Comparison of ENCODE assay signal across 15 cellular contexts in genomic region chr12:49565119-49565955, GRCh38. TPM values are rescaled to one million over a fixed set of nuclear protein-coding genes. Genes with fewer than 3 reads are reported as not detected.
DNase-seq lines count a peak whose midpoint lies in the region; ATAC-seq, FAIRE-seq and TF ChIP-seq lines count a peak whose summit lies in the region.
"Had no signal": no experiment of that assay in that cellular context is flagged by ENCODE, and none has a peak within 500 bp of the region (broad histone marks: within the 10 kb centered on the region; RNA-seq: fewer than 3 reads in every experiment).

No MANE protein-coding gene starts in this region.

- ATAC-seq in GM12878 (no peak), GM21381 (IDR thresholded peaks at IDR 0.05; ENCODE audit: unreplicated experiment) (no peak), esophagus mucosa (no peak)
- no peak for ATAC-seq in stimulated activated effector memory CD8-positive, alpha-beta T cell treated with anti-CD3 and anti-CD28 coated beads, Interleukin-12 subunit alpha, Interleukin-12 subunit beta, amount 100 ng/mL, for 72 hours
- ATAC-seq: foreskin keratinocyte had no signal

- H3K27ac ChIP-seq in GM12878 (ENCODE audit: control insufficient read depth, insufficient read depth): no peak overlapping the region
- peak overlapping the region; percentile 38 for H3K27ac ChIP-seq in layer of hippocampus (ENCODE audit: low read depth, low read length)
- H3K27ac ChIP-seq in brain microvascular endothelial cell: no peak overlapping the region
- H3K27ac ChIP-seq: foreskin keratinocyte had no signal

- H3K36me3 ChIP-seq in GM12878 (ENCODE audit: control insufficient read depth in 2 of 2, insufficient read depth in 2 of 2, low read length in 1 of 2): peaks cover 11 to 22% of the 10 kb centered on the region in 2 experiments; a peak in 3 of 4 replicates
- H3K36me3 ChIP-seq in brain microvascular endothelial cell (replicated peaks): peaks cover 39% of the 10 kb centered on the region

- POLR2A ChIA-PET in GM12878 (lab: Charles Lee): interaction anchor here (0.5 to 0.7 kb wide), 2 partner anchors 100 to 241 kb away, joined by 3 read pairs; no protein-coding TSS in a partner anchor

- intact Hi-C loops in GM12878 (cut with micrococcal nuclease; ENCODE audit: unreplicated experiment): loop anchor here (5.0 kb wide), 1 partner anchor 142 kb away; the partner anchor contains the start of gene FMNL3

- in situ Hi-C loops in GM12878 (cut with MboI) (no loop called here), brain microvascular endothelial cell (cut with HindIII; ENCODE audit: low pct_ligation_motif_present, low sequenced_read_pairs) (no loop called here)

- 87% methylated on average over 9 of the region's 9 CpGs for WGBS in GM12878 (ENCODE audit: insufficient coverage, insufficient replicate concordance, low lambda C conversion rate, missing lambda C conversion rate)

- H4K20me1 ChIP-seq in GM12878 (ENCODE audit: control insufficient read depth, insufficient read depth): no peaks in the 10 kb centered on the region

- TF ChIP-seq EP300 in GM12878 (IDR thresholded peaks at IDR 0.05; ENCODE audit: borderline replicate concordance in 1 of 2, control insufficient read depth in 1 of 2, low read depth in 2 of 2, low read length in 2 of 2): no peak

- H3K27ac Mint-ChIP-seq in activated T-cell treated with anti-CD3 and anti-CD28 coated beads, Interleukin-2, amount 50 U/mL, for 24 hours: peak overlapping the region; percentile 63
- peak overlapping the region; percentile 81 for H3K27ac Mint-ChIP-seq in stimulated activated effector memory CD8-positive, alpha-beta T cell treated with anti-CD3 and anti-CD28 coated beads, Interleukin-12 subunit alpha, Interleukin-12 subunit beta, amount 100 ng/mL, for 72 hours

- peaks cover 74% of the 10 kb centered on the region for H3K36me3 Mint-ChIP-seq in activated T-cell treated with anti-CD3 and anti-CD28 coated beads, Interleukin-2, amount 50 U/mL, for 24 hours (ENCODE audit: low read depth)
- H3K36me3 Mint-ChIP-seq in stimulated activated effector memory CD8-positive, alpha-beta T cell treated with anti-CD3 and anti-CD28 coated beads, Interleukin-12 subunit alpha, Interleukin-12 subunit beta, amount 100 ng/mL, for 72 hours: peaks cover 69% of the 10 kb centered on the region

- no peaks in the 10 kb centered on the region for H3K9me3 Mint-ChIP-seq in activated T-cell treated with anti-CD3 and anti-CD28 coated beads, Interleukin-2, amount 50 U/mL, for 24 hours
- H3K9me3 Mint-ChIP-seq in stimulated activated effector memory CD8-positive, alpha-beta T cell treated with anti-CD3 and anti-CD28 coated beads, Interleukin-12 subunit alpha, Interleukin-12 subunit beta, amount 100 ng/mL, for 72 hours: no peaks in the 10 kb centered on the region

- CTCF ChIA-PET in GM12878 (lab: Yijun Ruan, JAX): interaction anchor here (1.3 to 2.6 kb wide), 3 partner anchors 11 to 208 kb away, joined by 4 to 15 read pairs (median 10); no protein-coding TSS in a partner anchor

- H3K4me2 ChIP-seq in GM12878 (ENCODE audit: control insufficient read depth, insufficient read depth): peak overlapping the region; percentile 31; the same call in 1 of the 2 replicates
- H3K4me2 ChIP-seq: smooth muscle cell had no signal

- RAD21 ChIA-PET in GM12878 (lab: Charles Lee; ENCODE audit: unreplicated experiment): no interaction called here

- no peak overlapping the region for H2AFZ ChIP-seq in GM12878 (ENCODE audit: control insufficient read depth, low read depth, low read length)

- no peak overlapping the region for H3K9ac ChIP-seq in GM12878 (ENCODE audit: control insufficient read depth, insufficient read depth, low read length)

- peaks cover 32% of the 10 kb centered on the region for H3K79me2 ChIP-seq in GM12878 (ENCODE audit: control insufficient read depth, insufficient read depth, low read length)

- H3K4me3 Mint-ChIP-seq in activated T-cell treated with anti-CD3 and anti-CD28 coated beads, Interleukin-2, amount 50 U/mL, for 24 hours: no peak overlapping the region
- H3K4me3 Mint-ChIP-seq in stimulated activated effector memory CD8-positive, alpha-beta T cell treated with anti-CD3 and anti-CD28 coated beads, Interleukin-12 subunit alpha, Interleukin-12 subunit beta, amount 100 ng/mL, for 72 hours: peak overlapping the region; percentile 98

- SMC1A ChIA-PET in GM12878 (lab: Charles Lee; ENCODE audit: uncharacterized antibody, unreplicated experiment): no interaction called here

- no peak for FAIRE-seq in GM12878 (lab: Jason Lieb, UNC)
- FAIRE-seq: keratinocyte had no signal

- no TSS peak for BruUV-seq in GM12878 (replicated peaks; lab: Mats Ljungman, UMichigan)

- no peak for DNase-seq in activated T-cell treated with anti-CD3 and anti-CD28 coated beads, Interleukin-2, amount 50 U/mL, for 24 hours
- DNase-seq in activated T-cell treated with anti-CD3 and anti-CD28 coated beads for 4 hours (no peak), GM12878 (ENCODE audit: low read depth, low spot score) (no peak), brain microvascular endothelial cell (no peak)
- DNase-seq in stimulated activated effector memory CD8-positive, alpha-beta T cell treated with anti-CD3 and anti-CD28 coated beads, Interleukin-12 subunit alpha, Interleukin-12 subunit beta, amount 100 ng/mL, for 72 hours (ENCODE audit: low spot score in 2 of 2): no peak
- DNase-seq: effector memory CD4-positive, alpha-beta T cell; foreskin keratinocyte; NCI-H1417; NCI-H446 treated with DMSO at 0.1 percent for 48 hours had no signal

- peaks cover 53% of the 10 kb centered on the region for H3K4me1 Mint-ChIP-seq in activated T-cell treated with anti-CD3 and anti-CD28 coated beads, Interleukin-2, amount 50 U/mL, for 24 hours (ENCODE audit: low read depth)
- H3K4me1 Mint-ChIP-seq in stimulated activated effector memory CD8-positive, alpha-beta T cell treated with anti-CD3 and anti-CD28 coated beads, Interleukin-12 subunit alpha, Interleukin-12 subunit beta, amount 100 ng/mL, for 72 hours: peaks cover 50% of the 10 kb centered on the region

- H3K27me3 ChIP-seq in GM12878 (replicated peaks in 1 of 2; ENCODE audit: control insufficient read depth in 2 of 2, insufficient read depth in 2 of 2, low read length in 1 of 2) (no peaks in the 10 kb centered on the region), layer of hippocampus (ENCODE audit: control insufficient read depth, insufficient read depth, low read length) (no peaks in the 10 kb centered on the region), brain microvascular endothelial cell (replicated peaks) (no peaks in the 10 kb centered on the region)
- H3K27me3 ChIP-seq: foreskin keratinocyte had no signal

- no peaks in the 10 kb centered on the region for H3K9me3 ChIP-seq in GM12878 (replicated peaks; ENCODE audit: control insufficient read depth, insufficient read depth, low read length)

- H3K4me1 ChIP-seq in GM12878 (ENCODE audit: control insufficient read depth, insufficient read depth, low read length): peaks cover 8% of the 10 kb centered on the region
- H3K4me1 ChIP-seq: foreskin keratinocyte had no signal

- no peak for TF ChIP-seq CTCF in GM12878 (IDR thresholded peaks at IDR 0.05 in 2 of 3, conservative IDR thresholded peaks at IDR 0.05 in 1 of 3; ENCODE audit: control insufficient read depth in 2 of 3, extremely low read depth in 1 of 3, insufficient read depth in 1 of 3, low read depth in 3 of 3, low read length in 3 of 3)
- no peak for TF ChIP-seq CTCF in brain microvascular endothelial cell (IDR thresholded peaks at IDR 0.05; ENCODE audit: low read depth, low read length, missing control alignments)

- TF ChIP-seq POLR2A in GM12878 (IDR thresholded peaks at IDR 0.05; ENCODE audit: low read depth, low read length): no peak

- H3K27me3 Mint-ChIP-seq in activated T-cell treated with anti-CD3 and anti-CD28 coated beads, Interleukin-2, amount 50 U/mL, for 24 hours: no peaks in the 10 kb centered on the region

- H3K4me3 ChIP-seq in GM12878 (no peak overlapping the region), brain microvascular endothelial cell (ENCODE audit: low read depth, low read length) (no peak overlapping the region)
- H3K4me3 ChIP-seq: smooth muscle cell had no signal

- TF ChIP-seq RAD21 in GM12878 (IDR thresholded peaks at IDR 0.05; ENCODE audit: insufficient read depth, low read depth, low read length): no peak

RNA-seq across cellular contexts. Expression of gene MCRS1, which starts 2.6 kb away (rescaled TPM):
- total RNA-seq in GM12878 (2013; cell fraction: nucleolus; rRNA removed): 43.5 and 50.3 TPM in 2 replicates
- total RNA-seq in GM12878 (2014; rRNA removed) (59.2 and 62.7 TPM in 2 replicates), GM12878 (2014; rRNA removed; fragmentation: Illumina TruSeq; extraction: Trizol) (45.3 and 49.5 TPM in 2 replicates), GM12878 (2021) (63.0 and 67.9 TPM in 2 replicates), esophagus mucosa (41.8 TPM)
- polyA plus RNA-seq in GM12878 (2011; ENCODE audit: low read depth): 22.4 TPM
- polyA plus RNA-seq in GM12878 (2011; rRNA removed) (26.1 and 44.8 TPM in 2 replicates), GM12878 (2014; fragmentation: Illumina TruSeq; extraction: Trizol) (17.2 and 46.9 TPM in 2 replicates), GM12878 (2014; fragmentation: Nextera tagmentation; extraction: Ambion mirVana) (10 to 100 TPM; 34.3 to 52.4 TPM), GM12878 (2014; rRNA removed) (76.7 and 78.4 TPM in 2 replicates), GM12878 (2016; fragmentation: Nextera tagmentation; extraction: Ambion mirVana) (10 to 100 TPM; 75.2 to 82.8 TPM)
- 64.1 and 90.2 TPM in 2 replicates for polyA plus RNA-seq in GM12878 (2011; cell fraction: cytosol; rRNA removed)
- 176 and 191 TPM in 2 replicates for polyA plus RNA-seq in GM12878 (2011; cell fraction: nucleus; rRNA removed)
- 33.5 and 39.6 TPM in 2 replicates for polyA plus RNA-seq in GM12878 (2012)
- 41.4 and 60.1 TPM in 2 replicates for polyA minus RNA-seq in GM12878 (2011; rRNA and poly(A)+ RNA removed)
- polyA minus RNA-seq in GM12878 (2011; cell fraction: cytosol; rRNA and poly(A)+ RNA removed): 14.2 and 18.6 TPM in 2 replicates
- polyA minus RNA-seq in GM12878 (2011; cell fraction: nucleus; rRNA and poly(A)+ RNA removed): 25.0 and 43.7 TPM in 2 replicates

RNA-seq across cellular contexts. Expression of gene KCNH3, which starts 26.5 kb away (rescaled TPM):
- 0.20 and 0.27 TPM in 2 replicates for total RNA-seq in GM12878 (2013; cell fraction: nucleolus; rRNA removed)
- total RNA-seq in GM12878 (2014; rRNA removed) (0.11 and 0.45 TPM in 2 replicates), GM12878 (2014; rRNA removed; fragmentation: Illumina TruSeq; extraction: Trizol) (0.05 TPM in 1 of 2 replicates, not detected in the other), GM12878 (2021) (0.08 and 0.29 TPM in 2 replicates), esophagus mucosa (not detected)
- polyA plus RNA-seq in GM12878 (2011; ENCODE audit: low read depth): 0.09 TPM
- polyA plus RNA-seq in GM12878 (2011; rRNA removed) (0.03 TPM in 1 of 2 replicates, not detected in the other), GM12878 (2014; fragmentation: Illumina TruSeq; extraction: Trizol) (0.04 TPM in 1 of 2 replicates, not detected in the other), GM12878 (2014; fragmentation: Nextera tagmentation; extraction: Ambion mirVana) (not detected), GM12878 (2014; rRNA removed) (0.26 and 0.49 TPM in 2 replicates), GM12878 (2016; fragmentation: Nextera tagmentation; extraction: Ambion mirVana) (not detected)
- 0.06 and 0.07 TPM in 2 replicates for polyA plus RNA-seq in GM12878 (2011; cell fraction: cytosol; rRNA removed)
- 0.19 and 0.25 TPM in 2 replicates for polyA plus RNA-seq in GM12878 (2011; cell fraction: nucleus; rRNA removed)
- polyA plus RNA-seq in GM12878 (2012): 0.32 and 0.77 TPM in 2 replicates
- polyA minus RNA-seq in GM12878 (2011; rRNA and poly(A)+ RNA removed): not detected in 2 replicates
- not detected in 2 replicates for polyA minus RNA-seq in GM12878 (2011; cell fraction: cytosol; rRNA and poly(A)+ RNA removed)
- not detected in 2 replicates for polyA minus RNA-seq in GM12878 (2011; cell fraction: nucleus; rRNA and poly(A)+ RNA removed)

RNA-seq across cellular contexts. Expression of gene FAM186B, which starts 40.1 kb away (rescaled TPM):
- 0.29 and 0.77 TPM in 2 replicates for total RNA-seq in GM12878 (2013; cell fraction: nucleolus; rRNA removed)
- 0.51 and 0.87 TPM in 2 replicates for total RNA-seq in GM12878 (2014; rRNA removed)
- 0.58 and 0.60 TPM in 2 replicates for total RNA-seq in GM12878 (2014; rRNA removed; fragmentation: Illumina TruSeq; extraction: Trizol)
- total RNA-seq in GM12878 (2021): 0.48 and 0.69 TPM in 2 replicates
- polyA plus RNA-seq in GM12878 (2011; ENCODE audit: low read depth): 0.34 TPM
- 0.10 and 0.20 TPM in 2 replicates for polyA plus RNA-seq in GM12878 (2011; rRNA removed)
- polyA plus RNA-seq in GM12878 (2011; cell fraction: cytosol; rRNA removed): 0.09 and 0.13 TPM in 2 replicates
- polyA plus RNA-seq in GM12878 (2011; cell fraction: nucleus; rRNA removed): 0.63 and 0.72 TPM in 2 replicates
- 0.55 and 1.1 TPM in 2 replicates for polyA plus RNA-seq in GM12878 (2012)
- polyA plus RNA-seq in GM12878 (2014; fragmentation: Illumina TruSeq; extraction: Trizol): 0.46 and 0.51 TPM in 2 replicates
- polyA plus RNA-seq in GM12878 (2014; fragmentation: Nextera tagmentation; extraction: Ambion mirVana): under 1 TPM; 0.13 to 0.42 TPM
- polyA plus RNA-seq in GM12878 (2014; rRNA removed): 0.45 and 0.51 TPM in 2 replicates
- under 1 TPM; 0.57 to 0.79 TPM for polyA plus RNA-seq in GM12878 (2016; fragmentation: Nextera tagmentation; extraction: Ambion mirVana)
- 0.22 and 0.57 TPM in 2 replicates for polyA minus RNA-seq in GM12878 (2011; rRNA and poly(A)+ RNA removed)
- not detected in 2 replicates for polyA minus RNA-seq in GM12878 (2011; cell fraction: cytosol; rRNA and poly(A)+ RNA removed)
- polyA minus RNA-seq in GM12878 (2011; cell fraction: nucleus; rRNA and poly(A)+ RNA removed): 0.19 and 0.24 TPM in 2 replicates
- 0.36 TPM for total RNA-seq in esophagus mucosa
- total RNA-seq: RPMI7951 had no signal

RNA-seq across cellular contexts. Expression of gene PRPF40B, which starts 58.0 kb away (rescaled TPM):
- total RNA-seq in GM12878 (2013; cell fraction: nucleolus; rRNA removed): 25.0 and 26.2 TPM in 2 replicates
- 7.2 and 7.7 TPM in 2 replicates for total RNA-seq in GM12878 (2014; rRNA removed)
- total RNA-seq in GM12878 (2014; rRNA removed; fragmentation: Illumina TruSeq; extraction: Trizol): 6.9 and 7.1 TPM in 2 replicates
- 12.9 and 13.2 TPM in 2 replicates for total RNA-seq in GM12878 (2021)
- polyA plus RNA-seq in GM12878 (2011; ENCODE audit: low read depth): 1.7 TPM
- polyA plus RNA-seq in GM12878 (2011; rRNA removed): 3.2 and 6.1 TPM in 2 replicates
- 4.1 and 5.3 TPM in 2 replicates for polyA plus RNA-seq in GM12878 (2011; cell fraction: cytosol; rRNA removed)
- 39.1 and 43.0 TPM in 2 replicates for polyA plus RNA-seq in GM12878 (2011; cell fraction: nucleus; rRNA removed)
- polyA plus RNA-seq in GM12878 (2012): 5.4 TPM in 2 replicates
- polyA plus RNA-seq in GM12878 (2014; fragmentation: Illumina TruSeq; extraction: Trizol): 3.2 and 6.7 TPM in 2 replicates
- 1 to 10 TPM in 1 of 2 experiments, under 1 TPM in 1; 0.31 to 1.2 TPM for polyA plus RNA-seq in GM12878 (2014; fragmentation: Nextera tagmentation; extraction: Ambion mirVana)
- 8.5 and 11.0 TPM in 2 replicates for polyA plus RNA-seq in GM12878 (2014; rRNA removed)
- 10 to 100 TPM; 16.3 to 17.9 TPM for polyA plus RNA-seq in GM12878 (2016; fragmentation: Nextera tagmentation; extraction: Ambion mirVana)
- polyA minus RNA-seq in GM12878 (2011; rRNA and poly(A)+ RNA removed): 6.8 and 10.0 TPM in 2 replicates
- 2.2 and 3.1 TPM in 2 replicates for polyA minus RNA-seq in GM12878 (2011; cell fraction: cytosol; rRNA and poly(A)+ RNA removed)
- 11.1 and 16.5 TPM in 2 replicates for polyA minus RNA-seq in GM12878 (2011; cell fraction: nucleus; rRNA and poly(A)+ RNA removed)
- total RNA-seq in esophagus mucosa: 16.1 TPM
